In the genomic region with DNA sequence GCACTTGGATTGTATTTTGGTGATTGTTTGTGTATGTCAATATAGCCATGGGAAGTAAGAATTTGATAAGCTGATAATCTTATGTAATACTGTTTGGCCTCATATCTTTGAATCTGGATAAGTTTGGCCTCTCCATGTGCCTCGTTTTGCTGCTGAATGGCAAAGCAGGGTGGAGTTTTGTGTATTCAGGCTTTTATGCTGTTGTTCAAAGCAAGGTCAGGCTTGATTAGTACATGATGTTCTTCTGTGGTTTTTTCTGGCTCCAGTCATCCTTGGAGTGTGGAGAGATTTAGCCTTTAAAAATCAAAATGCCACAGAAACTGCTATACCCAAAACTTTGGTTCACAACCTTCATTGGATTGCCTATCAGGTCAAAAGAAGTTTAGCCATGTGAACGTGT, we compare ENCODE assay signal across 13 cellular contexts.
DNase-seq lines count a peak whose midpoint lies in the region; ATAC-seq and TF ChIP-seq lines count a peak whose summit lies in the region.
"Had no signal": no experiment of that assay in that cellular context is flagged by ENCODE, and none has a peak within 500 bp of the region (broad histone marks: within the 10 kb centered on the region; RNA-seq: fewer than 3 reads in every experiment).

No MANE protein-coding gene starts in this region.

- no peak overlapping the region for H3K4me3 ChIP-seq in SU-DHL-6 (ENCODE audit: insufficient read depth, low read length, poor library complexity, severe bottlenecking)
- no peak overlapping the region for H3K4me3 ChIP-seq in foreskin fibroblast (ENCODE audit: low read depth in 1 of 2, low read length in 2 of 2)
- no peak overlapping the region for H3K4me3 ChIP-seq in ovary
- H3K4me3 ChIP-seq: smooth muscle cell had no signal

- no peak overlapping the region for H3K9ac ChIP-seq in SU-DHL-6 (ENCODE audit: low read length)

- H3K27ac ChIP-seq in SU-DHL-6 (ENCODE audit: low read depth, low read length): no peak overlapping the region
- no peak overlapping the region for H3K27ac ChIP-seq in ovary

- peaks cover 8% of the 10 kb centered on the region; the same call in 1 of the 2 replicates for H3K36me3 ChIP-seq in SU-DHL-6 (ENCODE audit: low read length)
- no peaks in the 10 kb centered on the region for H3K36me3 ChIP-seq in ovary

- peaks cover 23% of the 10 kb centered on the region; the same call in 1 of the 2 replicates for H3K9me3 ChIP-seq in SU-DHL-6 (ENCODE audit: insufficient read depth, low read length)
- no peaks in the 10 kb centered on the region for H3K9me3 ChIP-seq in ovary

- no peaks in the 10 kb centered on the region for H4K20me1 ChIP-seq in SU-DHL-6 (ENCODE audit: low read depth, low read length)

- H3K4me1 ChIP-seq in ovary (ENCODE audit: insufficient read depth): no peaks in the 10 kb centered on the region

- no peak for TF ChIP-seq EP300 in ovary (IDR thresholded peaks at IDR 0.05)

- TF ChIP-seq CTCF in AG09319 (IDR thresholded peaks at IDR 0.05; ENCODE audit: low read depth, low read length): no peak
- no peak for TF ChIP-seq CTCF in SU-DHL-6 (IDR thresholded peaks at IDR 0.05; ENCODE audit: insufficient read depth, low read length, poor library complexity, severe bottlenecking)
- TF ChIP-seq CTCF in foreskin fibroblast (IDR thresholded peaks at IDR 0.05; ENCODE audit: low read depth, low read length): no peak
- no peak for TF ChIP-seq CTCF in ovary (IDR thresholded peaks at IDR 0.05)

- WGBS in ovary, 3 donors: 31 to 35% (median 31%) methylated on average over 2 of the region's 2 CpGs

- no peaks in the 10 kb centered on the region for H3K9me2 ChIP-seq in SU-DHL-6 (replicated peaks; ENCODE audit: insufficient read depth, low read length)

- peak; percentile 88 for ATAC-seq in sciatic nerve

- intact Hi-C loops in sciatic nerve (cut with DNase I): no loop called here
- intact Hi-C loops in ovary (cut with DNase I): no loop called here

- DNase-seq in AG09319 (ENCODE audit: extremely low read depth, low read depth) (peak; percentile 43), foreskin fibroblast (peak; percentile 67 to 80), sciatic nerve (ENCODE audit: low spot score) (no peak), ovary (no peak), SKM-1 (lab: John Stamatoyannopoulos, UW; ENCODE audit: unreplicated experiment) (no peak), NCI-H2196 treated with DMSO at 0.1 percent for 48 hours (lab: John Stamatoyannopoulos, UW; ENCODE audit: unreplicated experiment) (no peak), KG1 (lab: John Stamatoyannopoulos, UW) (no peak)
- DNase-seq: activated naive CD4-positive, alpha-beta T cell treated with anti-CD3 and anti-CD28 coated beads, Interleukin-2, amount 50 U/mL, for 16 hours; NCI-H1417 treated with DMSO at 0.1 percent for 48 hours; nephron progenitor cell; stimulated activated naive CD4-positive, alpha-beta T cell treated with Interleukin-2 at 50 U/mL for 16 hours had no signal

- no peaks in the 10 kb centered on the region for H3F3A ChIP-seq in SU-DHL-6 (ENCODE audit: insufficient read depth)

- H3K4me2 ChIP-seq in SU-DHL-6 (ENCODE audit: low read depth, low read length, poor library complexity, severe bottlenecking): no peak overlapping the region
- H3K4me2 ChIP-seq: smooth muscle cell had no signal

- H2AFZ ChIP-seq in SU-DHL-6 (ENCODE audit: low read depth, low read length, severe bottlenecking): peak overlapping the region; percentile 4

- no peak for TF ChIP-seq POLR2A in ovary (IDR thresholded peaks at IDR 0.05)

- no peaks in the 10 kb centered on the region for H3K79me2 ChIP-seq in SU-DHL-6 (ENCODE audit: insufficient read depth, low read length)

- H3K27me3 ChIP-seq in SU-DHL-6 (ENCODE audit: low read length) (no peaks in the 10 kb centered on the region), ovary (no peaks in the 10 kb centered on the region)

Comparison
In these comparisons a context has a peak if more than half of its experiments do, and no peak if none do; other contexts are left out.
1. DNase-seq: peak in AG09319 (single experiment) and foreskin fibroblast (2 of 2); none in sciatic nerve (single experiment), ovary (0 of 5), SKM-1 (single experiment), NCI-H2196 treated with DMSO at 0.1 percent for 48 hours (single experiment) and KG1 (single experiment).